ENCODE assay signal across 22 cellular contexts in genomic region chr17:30170415-30170987, GRCh38. TPM values are rescaled to one million over a fixed set of nuclear protein-coding genes. Genes with fewer than 3 reads are reported as not detected.
DNase-seq lines count a peak whose midpoint lies in the region; ATAC-seq, FAIRE-seq and TF ChIP-seq lines count a peak whose summit lies in the region.
"Had no signal": no experiment of that assay in that cellular context is flagged by ENCODE, and none has a peak within 500 bp of the region (broad histone marks: within the 10 kb centered on the region; RNA-seq: fewer than 3 reads in every experiment).

No MANE protein-coding gene starts in this region.

- no peaks in the 10 kb centered on the region for H3K9me1 ChIP-seq in keratinocyte (ENCODE audit: control insufficient read depth, extremely low read depth, insufficient read depth, low read length)

- CTCF ChIA-PET in OCI-LY7 (lab: Charles Lee; ENCODE audit: unreplicated experiment): no interaction called here

- H3K9me2 ChIP-seq in OCI-LY7 (ENCODE audit: insufficient read depth, low read length): no peaks in the 10 kb centered on the region

- H3K79me2 ChIP-seq in OCI-LY7 (ENCODE audit: insufficient read depth, low read depth, low read length): peaks cover 38% of the 10 kb centered on the region; the same call in 1 of the 2 replicates
- H3K79me2 ChIP-seq in keratinocyte (ENCODE audit: control insufficient read depth, insufficient read depth, low read length): peaks cover 4% of the 10 kb centered on the region

- H3K27me3 ChIP-seq in keratinocyte (ENCODE audit: control insufficient read depth, extremely low read depth, insufficient read depth, low read length): no peaks in the 10 kb centered on the region
- H3K27me3 ChIP-seq: upper lobe of left lung had no signal

- H3K4me2 ChIP-seq in OCI-LY7 (ENCODE audit: low read length): peak overlapping the region; percentile 38; the same call in 1 of the 2 replicates
- no peak overlapping the region for H3K4me2 ChIP-seq in keratinocyte (ENCODE audit: control insufficient read depth, extremely low read depth, insufficient read depth, low read depth, low read length)

- H3K36me3 ChIP-seq in OCI-LY7 (ENCODE audit: insufficient read depth, low read length): peaks cover 73% of the 10 kb centered on the region
- peaks cover 0 to 5% of the 10 kb centered on the region in 2 experiments for H3K36me3 ChIP-seq in keratinocyte (ENCODE audit: control insufficient read depth in 2 of 2, extremely low read depth in 1 of 2, insufficient read depth in 2 of 2, low read length in 2 of 2)

- intact Hi-C loops in OCI-LY7 (cut with micrococcal nuclease; ENCODE audit: unreplicated experiment): no loop called here

- no peak overlapping the region for H3K9ac ChIP-seq in keratinocyte (ENCODE audit: control insufficient read depth, extremely low read depth, insufficient read depth, low read length)
- H3K9ac ChIP-seq: parathyroid adenoma had no signal

- dilution Hi-C loops in keratinocyte (cut with MboI; ENCODE audit: extremely low pct_ligation_motif_present, low sequenced_read_pairs): no loop called here

- no TSS peak for BruUV-seq in OCI-LY7 (replicated peaks; lab: Mats Ljungman, UMichigan)

- H3K9me3 ChIP-seq in OCI-LY7 (ENCODE audit: low read length): no peaks in the 10 kb centered on the region; the same call in 1 of the 2 replicates
- no peaks in the 10 kb centered on the region for H3K9me3 ChIP-seq in keratinocyte (ENCODE audit: control insufficient read depth, low read depth, low read length)
- H3K9me3 ChIP-seq: upper lobe of left lung had no signal

- peaks cover 26% of the 10 kb centered on the region for H3K4me1 ChIP-seq in OCI-LY7 (ENCODE audit: insufficient read depth, low read length, poor library complexity, severe bottlenecking)
- H3K4me1 ChIP-seq in keratinocyte (ENCODE audit: control insufficient read depth, extremely low read depth, insufficient read depth, low read length): peaks cover 11% of the 10 kb centered on the region
- H3K4me1 ChIP-seq: parathyroid adenoma, upper lobe of left lung had no signal

- no peak overlapping the region for H3K27ac ChIP-seq in OCI-LY7 (ENCODE audit: low read depth, low read length, poor library complexity, severe bottlenecking)
- H3K27ac ChIP-seq in keratinocyte (ENCODE audit: control insufficient read depth, insufficient read depth, low read length): no peak overlapping the region
- H3K27ac ChIP-seq: coronary artery, parathyroid adenoma, upper lobe of left lung had no signal

- no peak overlapping the region for H2AFZ ChIP-seq in OCI-LY7 (ENCODE audit: low read length)
- no peak overlapping the region for H2AFZ ChIP-seq in keratinocyte (ENCODE audit: control insufficient read depth, low read length)
- H2AFZ ChIP-seq: parathyroid adenoma had no signal

- peak; percentile 35 for DNase-seq in NCI-H146 (lab: John Stamatoyannopoulos, UW)
- no peak for DNase-seq in NCI-H146 treated with DMSO at 0.1 percent for 48 hours (lab: John Stamatoyannopoulos, UW; ENCODE audit: unreplicated experiment)
- DNase-seq in HT-29 (ENCODE audit: low spot score): peak; percentile 11
- no peak for DNase-seq in OCI-LY7 (ENCODE audit: low spot score)
- DNase-seq in keratinocyte (ENCODE audit: low read depth, low spot score): no peak
- no peak for DNase-seq in cerebellum (ENCODE audit: low spot score)
- DNase-seq: activated CD4-positive, alpha-beta T cell treated with anti-CD3 and anti-CD28 coated beads, Interleukin-2, amount 50 U/mL, for 4 hours; activated gamma-delta T cell treated with Interleukin-2 at 50 U/mL for 16 hours; AML-193; glutamatergic neuron; kidney glomerular epithelial cell; naive thymus-derived CD8-positive, alpha-beta T cell; NCI-H1092 treated with DMSO at 0.1 percent for 48 hours; NCI-H2227 treated with DMSO at 0.1 percent for 48 hours; right cardiac atrium; upper lobe of left lung had no signal

- ATAC-seq in GM21529 (IDR thresholded peaks at IDR 0.05; ENCODE audit: unreplicated experiment): no peak
- no peak for ATAC-seq in GM19328 (IDR thresholded peaks at IDR 0.05; ENCODE audit: unreplicated experiment)
- ATAC-seq: naive thymus-derived CD8-positive, alpha-beta T cell; right cardiac atrium; SK-N-SH treated with all-trans-retinoic acid at 6 μM for 48 hours had no signal

- TF ChIP-seq CTCF in OCI-LY7 (conservative IDR thresholded peaks at IDR 0.05; ENCODE audit: low read length): no peak
- no peak for TF ChIP-seq CTCF in keratinocyte (optimal IDR thresholded peaks at IDR 0.05 in 1 of 3, IDR thresholded peaks at IDR 0.05 in 1 of 3, conservative IDR thresholded peaks at IDR 0.05 in 1 of 3; ENCODE audit: extremely low read depth in 1 of 3, insufficient read depth in 2 of 3, low read length in 3 of 3)

- no peak overlapping the region for H3K4me3 ChIP-seq in OCI-LY7 (ENCODE audit: low read depth, low read length, poor library complexity, severe bottlenecking)
- H3K4me3 ChIP-seq in keratinocyte (ENCODE audit: control insufficient read depth in 2 of 3, extremely low read depth in 1 of 3, insufficient read depth in 2 of 3, low read depth in 1 of 3, low read length in 3 of 3): no peak overlapping the region
- H3K4me3 ChIP-seq: coronary artery, upper lobe of left lung had no signal

- H4K20me1 ChIP-seq in OCI-LY7 (ENCODE audit: insufficient read depth, low read length): peaks cover 10% of the 10 kb centered on the region; the same call in 1 of the 2 replicates
- no peaks in the 10 kb centered on the region for H4K20me1 ChIP-seq in keratinocyte (ENCODE audit: control insufficient read depth, extremely low read depth, insufficient read depth, low read length)

- peak; percentile 63 for FAIRE-seq in keratinocyte (lab: Jason Lieb, UNC)
- FAIRE-seq: GM12891 had no signal

- POLR2A ChIA-PET in OCI-LY7 (lab: Charles Lee): interaction anchor here (0.8 to 1.3 kb wide), 2 partner anchors 18 to 33 kb away, joined by 3 read pairs; no protein-coding TSS in a partner anchor

RNA-seq across cellular contexts. Expression of gene NSRP1, which starts 53.9 kb away (rescaled TPM):
- total RNA-seq in HT-29 (2014; rRNA removed; shearing (Covaris generic)): 11.1 and 18.5 TPM in 2 replicates
- 18.6 and 26.1 TPM in 2 replicates for total RNA-seq in OCI-LY7 (2014; rRNA removed; shearing (Covaris generic))
- total RNA-seq in OCI-LY7 (2022) (43.5 and 44.1 TPM in 2 replicates), cerebellum (17.1 TPM)
- polyA plus RNA-seq in keratinocyte: 9.0 to 12.7 TPM (median 10.1 TPM) in 3 replicates
- polyA plus RNA-seq in keratinocyte (2011; ENCODE audit: low read depth): 101 TPM
- 10.5 and 13.6 TPM in 2 replicates for polyA plus RNA-seq in keratinocyte (2011; cell fraction: cytosol; rRNA removed)
- 19.0 and 21.3 TPM in 2 replicates for polyA plus RNA-seq in keratinocyte (2011; cell fraction: nucleus; rRNA removed)
- polyA plus RNA-seq in keratinocyte (2012; ENCODE audit: low replicate concordance): 25.5 and 27.5 TPM in 2 replicates
- polyA minus RNA-seq in keratinocyte: 0.82 to 8.0 TPM (median 6.3 TPM) in 3 replicates
- polyA minus RNA-seq in keratinocyte (2011; cell fraction: cytosol; rRNA and poly(A)+ RNA removed): 3.8 TPM
- 9.0 and 15.6 TPM in 2 replicates for polyA minus RNA-seq in keratinocyte (2011; cell fraction: nucleus; rRNA and poly(A)+ RNA removed)

Comparison
In these comparisons a context has a peak if more than half of its experiments do, and no peak if none do; other contexts are left out.
1. DNase-seq: peak in NCI-H146 (single experiment) and HT-29 (single experiment); none in NCI-H146 treated with DMSO at 0.1 percent for 48 hours (single experiment), OCI-LY7 (single experiment), keratinocyte (single experiment) and cerebellum (single experiment).